ENCODE assay signal across 21 cellular contexts in genomic region chr7:129341212-129341611, GRCh38.
DNase-seq lines count a peak whose midpoint lies in the region; ATAC-seq and TF ChIP-seq lines count a peak whose summit lies in the region.
"Had no signal": no experiment of that assay in that cellular context is flagged by ENCODE, and none has a peak within 500 bp of the region (broad histone marks: within the 10 kb centered on the region; RNA-seq: fewer than 3 reads in every experiment).

No MANE protein-coding gene starts in this region.

- H3K9me3 Mint-ChIP-seq in CD4-positive, CD25-positive, alpha-beta regulatory T cell = no peaks in the 10 kb centered on the region
- H3K9me3 Mint-ChIP-seq: CD14-positive monocyte had no signal

- H3K27me3 Mint-ChIP-seq in CD4-positive, CD25-positive, alpha-beta regulatory T cell = no peaks in the 10 kb centered on the region

- H3K9me2 ChIP-seq in Karpas-422 (replicated peaks; ENCODE audit: insufficient read depth, low read length) = no peaks in the 10 kb centered on the region

- peak overlapping the region; percentile 9 to 65 (median 54) for H3K27ac Mint-ChIP-seq in CD4-positive, CD25-positive, alpha-beta regulatory T cell
- H3K27ac Mint-ChIP-seq: CD14-positive monocyte had no signal

- peak; percentile 34 to 40 for DNase-seq in AML-193 (lab: John Stamatoyannopoulos, UW)
- DNase-seq in CD4-positive, CD25-positive, alpha-beta regulatory T cell = peak in 1 of 3 donors; percentile 21
- no peak for DNase-seq in colonic mucosa
- no peak for DNase-seq in Karpas-422
- no peak for DNase-seq in NCI-H510A (lab: John Stamatoyannopoulos, UW)
- DNase-seq in NCI-H2196 (lab: John Stamatoyannopoulos, UW; ENCODE audit: unreplicated experiment) = no peak
- DNase-seq: Caco-2, GDM1, GM23248, IMR-90, MM.1S, NCI-H1105 treated with DMSO at 0.1 percent for 48 hours, NCI-H1694 treated with DMSO at 0.1 percent for 48 hours, NCI-H510A treated with DMSO at 0.1 percent for 48 hours, NCI-H82, OCI-M1, Right ventricle myocardium superior had no signal

- H3K79me2 ChIP-seq in KMS-11 (ENCODE audit: insufficient read depth, low read depth) = no peaks in the 10 kb centered on the region; the same call in 1 of the 2 replicates
- H3K79me2 ChIP-seq in Karpas-422 (ENCODE audit: low read length) = no peaks in the 10 kb centered on the region

- H3K27me3 ChIP-seq in CD4-positive, CD25-positive, alpha-beta regulatory T cell (ENCODE audit: control insufficient read depth, insufficient read depth, low read length) = no peaks in the 10 kb centered on the region
- no peaks in the 10 kb centered on the region for H3K27me3 ChIP-seq in KMS-11 (ENCODE audit: insufficient read depth, low read depth)
- no peaks in the 10 kb centered on the region for H3K27me3 ChIP-seq in colonic mucosa
- H3K27me3 ChIP-seq in Karpas-422 (ENCODE audit: low read length) = no peaks in the 10 kb centered on the region

- peaks cover 14 to 44% (median 19%) of the 10 kb centered on the region in 4 donors for H3K4me1 Mint-ChIP-seq in CD4-positive, CD25-positive, alpha-beta regulatory T cell

- H3K9me3 ChIP-seq in CD4-positive, CD25-positive, alpha-beta regulatory T cell (ENCODE audit: control insufficient read depth in 2 of 2, low read length in 2 of 2) = no peaks in the 10 kb centered on the region
- no peaks in the 10 kb centered on the region for H3K9me3 ChIP-seq in colonic mucosa
- no peaks in the 10 kb centered on the region for H3K9me3 ChIP-seq in Karpas-422 (ENCODE audit: low read length)
- H3K9me3 ChIP-seq: Caco-2 had no signal

- TF ChIP-seq CTCF in KMS-11 (conservative IDR thresholded peaks at IDR 0.05; ENCODE audit: low read depth, low read length) (no peak), colonic mucosa (IDR thresholded peaks at IDR 0.05) (no peak)

- H3K4me3 Mint-ChIP-seq in CD4-positive, CD25-positive, alpha-beta regulatory T cell = no peak overlapping the region
- H3K4me3 Mint-ChIP-seq: CD14-positive monocyte had no signal

- no peaks in the 10 kb centered on the region for H3K4me1 ChIP-seq in CD4-positive, CD25-positive, alpha-beta regulatory T cell (ENCODE audit: control insufficient read depth, insufficient read depth, low read length, poor library complexity, severe bottlenecking)
- H3K4me1 ChIP-seq in KMS-11 (ENCODE audit: low read depth, poor library complexity, severe bottlenecking) = peaks cover 61% of the 10 kb centered on the region
- no peaks in the 10 kb centered on the region for H3K4me1 ChIP-seq in colonic mucosa
- H3K4me1 ChIP-seq in Karpas-422 (ENCODE audit: low read length) = no peaks in the 10 kb centered on the region
- H3K4me1 ChIP-seq: Caco-2 had no signal

- H3K4me3 ChIP-seq in CD4-positive, CD25-positive, alpha-beta regulatory T cell (ENCODE audit: low read depth, low read length) = no peak overlapping the region
- H3K4me3 ChIP-seq in KMS-11 (IDR thresholded peaks at IDR 0.05; ENCODE audit: insufficient read depth, low read depth, low read length) = no peak overlapping the region
- no peak overlapping the region for H3K4me3 ChIP-seq in colonic mucosa
- no peak overlapping the region for H3K4me3 ChIP-seq in Karpas-422 (ENCODE audit: low read length)
- H3K4me3 ChIP-seq: GM23248, SK-N-MC had no signal

- H3K36me3 ChIP-seq in CD4-positive, CD25-positive, alpha-beta regulatory T cell (ENCODE audit: control insufficient read depth, insufficient read depth, low read length) = no peaks in the 10 kb centered on the region
- H3K36me3 ChIP-seq in KMS-11 (ENCODE audit: insufficient read depth) (no peaks in the 10 kb centered on the region), colonic mucosa (no peaks in the 10 kb centered on the region), Karpas-422 (ENCODE audit: insufficient read depth, low read length) (no peaks in the 10 kb centered on the region)

- intact Hi-C loops in colonic mucosa (cut with DNase I) = loop anchor here (5.0 kb wide), 1 partner anchor 36 kb away; no protein-coding TSS in a partner anchor

- H3K9ac ChIP-seq in KMS-11 = no peak overlapping the region
- no peak overlapping the region for H3K9ac ChIP-seq in colonic mucosa (ENCODE audit: low read depth in 2 of 2, low read length in 2 of 2)
- H3K9ac ChIP-seq in Karpas-422 (ENCODE audit: low read length) = no peak overlapping the region
- H3K9ac ChIP-seq: GM23248 had no signal

- peaks cover 15% of the 10 kb centered on the region for H3K36me3 Mint-ChIP-seq in CD4-positive, CD25-positive, alpha-beta regulatory T cell

- peak overlapping the region; percentile 15; the same call in 1 of the 2 replicates for H3K4me2 ChIP-seq in KMS-11
- no peak overlapping the region for H3K4me2 ChIP-seq in Karpas-422 (ENCODE audit: low read depth, low read length, poor library complexity, severe bottlenecking)

- H4K20me1 ChIP-seq in KMS-11 (ENCODE audit: insufficient read depth) = no peaks in the 10 kb centered on the region
- H4K20me1 ChIP-seq in Karpas-422 (ENCODE audit: insufficient read depth, low read depth, low read length) = no peaks in the 10 kb centered on the region

- H3K27ac ChIP-seq in CD4-positive, CD25-positive, alpha-beta regulatory T cell (ENCODE audit: insufficient read depth, low read length, poor library complexity, severe bottlenecking) = no peak overlapping the region
- H3K27ac ChIP-seq in KMS-11 (no peak overlapping the region; the same call in 1 of the 2 replicates), colonic mucosa (peak overlapping the region; percentile 48), Karpas-422 (ENCODE audit: low read length) (no peak overlapping the region)
- H3K27ac ChIP-seq: GM23248, SK-N-MC had no signal

- no peak for ATAC-seq in CD4-positive, CD25-positive, alpha-beta regulatory T cell (ENCODE audit: low read depth in 2 of 2)
- ATAC-seq in GM19467 (IDR thresholded peaks at IDR 0.05; ENCODE audit: unreplicated experiment) = no peak

- H2AFZ ChIP-seq in KMS-11 (ENCODE audit: low read depth) = no peak overlapping the region
- no peak overlapping the region for H2AFZ ChIP-seq in Karpas-422 (ENCODE audit: low read length)
- H2AFZ ChIP-seq: GM23248 had no signal

Comparison
In these comparisons a context has a peak if more than half of its experiments do, and no peak if none do; other contexts are left out.
1. DNase-seq: peak in AML-193 (2 of 2); none in colonic mucosa (single experiment), Karpas-422 (single experiment), NCI-H510A (single experiment) and NCI-H2196 (single experiment).